Comparison of ENCODE assay signal across 13 cellular contexts in the genomic region with DNA sequence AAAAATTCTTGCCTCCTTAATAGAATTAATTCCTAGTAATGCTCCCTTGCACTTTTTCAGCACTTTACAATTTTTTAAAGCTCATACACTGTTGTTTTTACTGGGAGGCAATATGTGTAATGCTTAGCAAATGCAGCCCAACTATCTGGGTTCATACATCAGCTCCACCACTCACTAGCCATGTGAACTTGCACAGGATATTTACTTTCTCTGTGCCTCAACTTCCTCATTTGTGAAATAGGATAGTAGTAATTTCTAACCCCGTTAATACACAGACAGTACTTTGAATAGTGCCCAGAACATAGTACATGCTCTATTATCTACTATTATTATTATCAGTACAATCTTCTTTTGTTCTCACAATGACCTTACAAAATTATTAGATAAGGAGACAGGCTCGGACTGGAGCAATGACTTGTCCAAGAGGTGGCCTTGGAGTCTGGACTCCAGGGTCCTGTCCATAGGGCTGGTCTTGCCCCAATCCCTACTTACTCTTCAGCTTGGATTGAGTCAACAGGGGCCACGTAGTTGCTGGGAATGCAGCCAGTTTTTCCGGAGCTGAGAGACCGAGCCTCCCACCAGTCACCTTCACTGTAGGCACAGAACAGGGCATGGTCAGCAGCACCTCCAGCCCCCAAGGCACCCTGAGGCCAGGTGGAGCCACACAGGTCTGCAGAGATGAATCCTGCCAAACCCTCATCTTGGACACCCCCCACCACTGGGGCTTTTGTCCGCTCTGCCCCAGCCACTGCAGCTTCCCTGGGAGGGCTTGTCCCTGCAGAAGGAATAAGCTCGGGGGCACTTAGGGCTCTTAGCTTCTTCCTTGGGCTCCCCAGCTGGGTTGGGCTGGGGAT. TPM values are rescaled to one million over a fixed set of nuclear protein-coding genes. Genes with fewer than 3 reads are reported as not detected.
A peak's percentile ranks its signal among the peaks of the same experiment; 100 is the strongest.
DNase-seq lines count a peak whose midpoint lies in the region; ATAC-seq and TF ChIP-seq lines count a peak whose summit lies in the region.
"Had no signal": no experiment of that assay in that cellular context is flagged by ENCODE, and none has a peak within 500 bp of the region (broad histone marks: within the 10 kb centered on the region; RNA-seq: fewer than 3 reads in every experiment).

No MANE protein-coding gene starts in this region.

- H3K4me1 Mint-ChIP-seq in activated CD4-positive, alpha-beta T cell treated with anti-CD3 and anti-CD28 coated beads, Interleukin-2, amount 10 ng/mL, durations not matched to agents 7 days and 5 days = peaks cover 32% of the 10 kb centered on the region
- peaks cover 31% of the 10 kb centered on the region for H3K4me1 Mint-ChIP-seq in activated CD4-positive, alpha-beta T cell treated with anti-CD3 and anti-CD28 coated beads for 36 hours

- H3K9me3 Mint-ChIP-seq in activated CD4-positive, alpha-beta T cell treated with anti-CD3 and anti-CD28 coated beads, Interleukin-2, amount 10 ng/mL, durations not matched to agents 7 days and 5 days = no peaks in the 10 kb centered on the region
- no peaks in the 10 kb centered on the region for H3K9me3 Mint-ChIP-seq in activated CD4-positive, alpha-beta T cell treated with anti-CD3 and anti-CD28 coated beads for 36 hours (ENCODE audit: low read depth)
- H3K9me3 Mint-ChIP-seq: mesothelial cell of epicardium had no signal

- TF ChIP-seq POLR2A in upper lobe of left lung (IDR thresholded peaks at IDR 0.05) = no peak

- ATAC-seq in activated CD4-positive, alpha-beta T cell treated with anti-CD3 and anti-CD28 coated beads for 36 hours = no peak
- ATAC-seq in SK-N-SH treated with all-trans-retinoic acid at 6 μM for 48 hours (peak; percentile 60; the same call in 2 of the 3 replicates), upper lobe of left lung (ENCODE audit: low FRiP score in 2 of 2) (no peak), GM21367 (IDR thresholded peaks at IDR 0.05; ENCODE audit: unreplicated experiment) (no peak), HG02840 (IDR thresholded peaks at IDR 0.05; ENCODE audit: low FRiP score, unreplicated experiment) (no peak), HG03139 (IDR thresholded peaks at IDR 0.05; ENCODE audit: unreplicated experiment) (no peak)

- CTCF ChIA-PET in activated CD4-positive, alpha-beta T cell treated with anti-CD3 and anti-CD28 coated beads, Interleukin-2, amount 10 ng/mL, durations not matched to agents 7 days and 5 days (lab: Charles Lee) = interaction anchor here (0.5 to 3.6 kb wide), 7 partner anchors 11 to 624 kb away, joined by 3 to 18 read pairs (median 5); partner anchors contain the start of gene IFI6
- CTCF ChIA-PET in activated CD4-positive, alpha-beta T cell treated with anti-CD3 and anti-CD28 coated beads for 36 hours (lab: Charles Lee) = interaction anchor here (3.9 kb wide), 1 partner anchor 42 kb away, joined by 14 read pairs; no protein-coding TSS in a partner anchor

- no peak for TF ChIP-seq EP300 in upper lobe of left lung (IDR thresholded peaks at IDR 0.05)

- DNase-seq in activated CD4-positive, alpha-beta T cell treated with anti-CD3 and anti-CD28 coated beads, Interleukin-2, amount 10 ng/mL, durations not matched to agents 7 days and 5 days = no peak
- no peak for DNase-seq in activated CD4-positive, alpha-beta T cell treated with anti-CD3 and anti-CD28 coated beads for 36 hours
- peak; percentile 77 for DNase-seq in epithelial cell of esophagus (ENCODE audit: low read depth)
- DNase-seq in upper lobe of left lung = peak in 1 of 2 donors; percentile 43
- DNase-seq: activated naive CD4-positive, alpha-beta T cell; OCI-M1 had no signal

- H3K4me1 ChIP-seq in upper lobe of left lung = peaks cover 34 to 53% (median 43%) of the 10 kb centered on the region in 4 donors

- peak overlapping the region; percentile 25 for H3K27ac Mint-ChIP-seq in activated CD4-positive, alpha-beta T cell treated with anti-CD3 and anti-CD28 coated beads, Interleukin-2, amount 10 ng/mL, durations not matched to agents 7 days and 5 days
- H3K27ac Mint-ChIP-seq in activated CD4-positive, alpha-beta T cell treated with anti-CD3 and anti-CD28 coated beads for 36 hours = no peak overlapping the region
- H3K27ac Mint-ChIP-seq: mesothelial cell of epicardium had no signal

- peaks cover 0 to 36% (median 16%) of the 10 kb centered on the region in 4 donors for H3K36me3 ChIP-seq in upper lobe of left lung
- H3K36me3 ChIP-seq: tibial nerve had no signal

- H3K27ac ChIP-seq in upper lobe of left lung = peak overlapping the region in 3 of 4 donors; percentile 32 to 74 (median 65)
- H3K27ac ChIP-seq: coronary artery, tibial nerve had no signal

- no peaks in the 10 kb centered on the region for H3K9me3 ChIP-seq in upper lobe of left lung
- H3K9me3 ChIP-seq: tibial nerve had no signal

- H3K36me3 Mint-ChIP-seq in activated CD4-positive, alpha-beta T cell treated with anti-CD3 and anti-CD28 coated beads, Interleukin-2, amount 10 ng/mL, durations not matched to agents 7 days and 5 days (ENCODE audit: low read depth) = no peaks in the 10 kb centered on the region
- H3K36me3 Mint-ChIP-seq in activated CD4-positive, alpha-beta T cell treated with anti-CD3 and anti-CD28 coated beads for 36 hours (ENCODE audit: low read depth) = no peaks in the 10 kb centered on the region
- H3K36me3 Mint-ChIP-seq: mesothelial cell of epicardium had no signal

- H3K4me3 ChIP-seq in epithelial cell of esophagus (ENCODE audit: low read length) (no peak overlapping the region), upper lobe of left lung (no peak overlapping the region)
- H3K4me3 ChIP-seq: coronary artery, tibial nerve had no signal

- POLR2A ChIA-PET in activated CD4-positive, alpha-beta T cell treated with anti-CD3 and anti-CD28 coated beads, Interleukin-2, amount 10 ng/mL, durations not matched to agents 7 days and 5 days (lab: Charles Lee) = no interaction called here
- POLR2A ChIA-PET in activated CD4-positive, alpha-beta T cell treated with anti-CD3 and anti-CD28 coated beads for 36 hours (lab: Charles Lee) = no interaction called here

- 49 to 75% methylated on average over 4 to 7 of the region's 7 CpGs for WGBS in upper lobe of left lung, 2 donors

- no peaks in the 10 kb centered on the region for H3K27me3 Mint-ChIP-seq in activated CD4-positive, alpha-beta T cell treated with anti-CD3 and anti-CD28 coated beads, Interleukin-2, amount 10 ng/mL, durations not matched to agents 7 days and 5 days
- H3K27me3 Mint-ChIP-seq in activated CD4-positive, alpha-beta T cell treated with anti-CD3 and anti-CD28 coated beads for 36 hours = no peaks in the 10 kb centered on the region

- no peak for TF ChIP-seq CTCF in epithelial cell of esophagus (IDR thresholded peaks at IDR 0.05; ENCODE audit: insufficient read depth, low read depth, low read length, missing control alignments)
- TF ChIP-seq CTCF in upper lobe of left lung (IDR thresholded peaks at IDR 0.05) = no peak

- intact Hi-C loops in activated CD4-positive, alpha-beta T cell treated with anti-CD3 and anti-CD28 coated beads for 36 hours (cut with DNase I, micrococcal nuclease) = no loop called here

- H3K27me3 ChIP-seq in upper lobe of left lung = no peaks in the 10 kb centered on the region
- H3K27me3 ChIP-seq: tibial nerve had no signal

- H3K4me3 Mint-ChIP-seq in activated CD4-positive, alpha-beta T cell treated with anti-CD3 and anti-CD28 coated beads, Interleukin-2, amount 10 ng/mL, durations not matched to agents 7 days and 5 days = no peak overlapping the region
- no peak overlapping the region for H3K4me3 Mint-ChIP-seq in activated CD4-positive, alpha-beta T cell treated with anti-CD3 and anti-CD28 coated beads for 36 hours
- H3K4me3 Mint-ChIP-seq: mesothelial cell of epicardium had no signal

TF ChIP-seq in SK-N-SH treated with all-trans-retinoic acid at 6 μM for 48 hours, 23 proteins besides CTCF, POLR2A, EP300 and RAD21:
- TF ChIP-seq SNAI2 (CRISPR knock-in tag; IDR thresholded peaks at IDR 0.05) (no peak), ARNTL (CRISPR knock-in tag; IDR thresholded peaks at IDR 0.05; ENCODE audit: borderline replicate concordance, low read depth) (no peak), CREB5 (CRISPR knock-in tag; IDR thresholded peaks at IDR 0.05; ENCODE audit: low read depth) (no peak)
TF ChIP-seq in SK-N-SH treated with all-trans-retinoic acid at 6 μM for 48 hours: peak in this region for 0.

RNA-seq across cellular contexts. Expression of gene FGR, which starts 13.7 kb away (rescaled TPM):
- not detected for total RNA-seq in activated CD4-positive, alpha-beta T cell treated with anti-CD3 and anti-CD28 coated beads, Interleukin-2, amount 10 ng/mL, durations not matched to agents 7 days and 5 days
- under 1 TPM in 1 of 2 experiments, not detected in 1; 0.11 TPM for total RNA-seq in activated CD4-positive, alpha-beta T cell treated with anti-CD3 and anti-CD28 coated beads for 36 hours
- total RNA-seq in upper lobe of left lung = 100 to 1,000 TPM in 5 of 6 donors, 10 to 100 TPM in 1; 59.8 to 234 (median 150) TPM

RNA-seq across cellular contexts. Expression of gene AHDC1, which starts 17.4 kb away (rescaled TPM):
- total RNA-seq in activated CD4-positive, alpha-beta T cell treated with anti-CD3 and anti-CD28 coated beads, Interleukin-2, amount 10 ng/mL, durations not matched to agents 7 days and 5 days = 10 to 100 TPM; 15.3 to 19.3 TPM
- total RNA-seq in activated CD4-positive, alpha-beta T cell treated with anti-CD3 and anti-CD28 coated beads for 36 hours = 10 to 100 TPM; 10.3 to 12.1 TPM
- 10 to 100 TPM; 10.8 to 43.4 (median 26.2) TPM for total RNA-seq in upper lobe of left lung

RNA-seq across cellular contexts. Expression of gene IFI6, which starts 50.7 kb away (rescaled TPM):
- 100 to 1,000 TPM; 231 to 321 TPM for total RNA-seq in activated CD4-positive, alpha-beta T cell treated with anti-CD3 and anti-CD28 coated beads, Interleukin-2, amount 10 ng/mL, durations not matched to agents 7 days and 5 days
- 10 to 100 TPM; 41.8 to 62.5 TPM for total RNA-seq in activated CD4-positive, alpha-beta T cell treated with anti-CD3 and anti-CD28 coated beads for 36 hours
- total RNA-seq in upper lobe of left lung = 100 to 1,000 TPM in 5 of 6 donors, 10 to 100 TPM in 1; 43.0 to 436 (median 277) TPM

Comparison
In these comparisons a context has a peak if more than half of its experiments do, and no peak if none do; other contexts are left out.
1. RNA of gene FGR, which starts 13.7 kb away (total RNA-seq): 59.8 to 234 TPM in upper lobe of left lung; 0.11 TPM in activated CD4-positive, alpha-beta T cell treated with anti-CD3 and anti-CD28 coated beads for 36 hours and not detected in activated CD4-positive, alpha-beta T cell treated with anti-CD3 and anti-CD28 coated beads, Interleukin-2, amount 10 ng/mL, durations not matched to agents 7 days and 5 days; every median in the first group is over 10 times any median in the second.